ENCODE assay signal across 20 cellular contexts in the genomic region with DNA sequence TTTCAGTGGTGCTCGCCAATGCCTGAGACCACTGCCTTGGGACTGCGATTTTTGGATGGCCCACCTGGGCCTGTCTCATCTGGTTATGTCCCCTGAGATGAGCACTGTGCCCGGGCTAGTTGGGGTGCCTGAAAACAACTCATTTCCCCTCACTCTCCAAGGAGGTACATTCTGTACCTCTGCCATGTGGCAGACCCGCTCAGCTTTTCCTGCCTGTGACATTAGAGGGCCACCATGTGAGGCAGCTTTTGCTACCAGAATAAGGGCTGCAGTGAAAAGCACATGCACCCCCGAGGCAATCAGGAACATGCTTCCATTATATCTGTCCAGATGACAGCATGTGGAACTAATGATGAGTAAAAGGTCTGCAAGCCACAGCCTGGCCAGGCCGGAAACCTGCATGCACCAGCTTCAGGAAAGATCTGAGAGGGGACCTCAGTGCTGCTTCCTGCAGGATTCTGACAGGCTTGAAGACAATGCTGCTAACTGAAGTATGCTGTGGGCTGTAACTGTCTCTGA.
DNase-seq lines count a peak whose midpoint lies in the region; ATAC-seq and TF ChIP-seq lines count a peak whose summit lies in the region.
"Had no signal": no experiment of that assay in that cellular context is flagged by ENCODE, and none has a peak within 500 bp of the region (broad histone marks: within the 10 kb centered on the region; RNA-seq: fewer than 3 reads in every experiment).

No MANE protein-coding gene starts in this region.

- TF ChIP-seq CTCF in HFF-Myc (IDR thresholded peaks at IDR 0.05; ENCODE audit: low read depth, low read length, missing control alignments) (no peak), RWPE2 (IDR thresholded peaks at IDR 0.05; ENCODE audit: poor library complexity, severe bottlenecking) (no peak), fibroblast of mammary gland (conservative IDR thresholded peaks at IDR 0.05; ENCODE audit: control insufficient read depth, insufficient read depth, low read depth, low read length) (no peak)

- ATAC-seq in RWPE2 (ENCODE audit: low read depth) (peak; percentile 60), HG02798 (IDR thresholded peaks at IDR 0.05; ENCODE audit: poor library complexity, unreplicated experiment) (no peak), HG03139 (IDR thresholded peaks at IDR 0.05; ENCODE audit: unreplicated experiment) (no peak), GM18873 (IDR thresholded peaks at IDR 0.05; ENCODE audit: low FRiP score, unreplicated experiment) (no peak)
- ATAC-seq: GM12878 had no signal

- no peaks in the 10 kb centered on the region for H3K27me3 ChIP-seq in RWPE2 (ENCODE audit: insufficient read depth, poor library complexity, severe bottlenecking)
- H3K27me3 ChIP-seq: cardiac muscle cell had no signal

- H3K9me3 ChIP-seq in RWPE2 (ENCODE audit: severe bottlenecking) = no peaks in the 10 kb centered on the region

- no peaks in the 10 kb centered on the region for H3K4me1 ChIP-seq in RWPE2 (ENCODE audit: insufficient read depth, poor library complexity, severe bottlenecking)

- H3K27ac ChIP-seq in RWPE2 (ENCODE audit: poor library complexity, severe bottlenecking) = no peak overlapping the region
- H3K27ac ChIP-seq: cardiac muscle cell, HL-60 had no signal

- DNase-seq in AG20443 (ENCODE audit: low spot score) (peak; percentile 42), HFF-Myc (ENCODE audit: extremely low read depth, low read depth) (peak; percentile 49), RWPE2 (ENCODE audit: low spot score) (peak; percentile 76), fibroblast of mammary gland (ENCODE audit: low read depth) (peak; percentile 16), HCEC 1CT (no peak)
- DNase-seq: activated CD4-positive, CD25-positive, alpha-beta regulatory T cell treated with anti-CD3 and anti-CD28 coated beads, Interleukin-2, amount 50 U/mL, for 72 hours; activated gamma-delta T cell treated with Interleukin-2 at 50 U/mL for 16 hours; activated T-cell treated with anti-CD3 and anti-CD28 coated beads, Interleukin-2, amount 50 U/mL, for 1 hour; amniotic stem cell; CD4-positive, CD25-positive, alpha-beta regulatory T cell; hippocampal formation; NCI-H146; NCI-H2171 treated with DMSO at 0.1 percent for 48 hours; NCI-H526 treated with DMSO at 0.1 percent for 48 hours had no signal

- H3K36me3 ChIP-seq in RWPE2 (ENCODE audit: low read depth) = no peaks in the 10 kb centered on the region
- H3K36me3 ChIP-seq: cardiac muscle cell had no signal

- H3K4me3 ChIP-seq in HFF-Myc (replicated peaks; ENCODE audit: low read depth, low read length) (no peak overlapping the region), RWPE2 (ENCODE audit: severe bottlenecking) (no peak overlapping the region), fibroblast of mammary gland (ENCODE audit: control insufficient read depth, low read depth, low read length) (no peak overlapping the region)
- H3K4me3 ChIP-seq: cardiac muscle cell, GM12878 had no signal
